Comparison of ENCODE assay signal across 8 cellular contexts in the genomic region with DNA sequence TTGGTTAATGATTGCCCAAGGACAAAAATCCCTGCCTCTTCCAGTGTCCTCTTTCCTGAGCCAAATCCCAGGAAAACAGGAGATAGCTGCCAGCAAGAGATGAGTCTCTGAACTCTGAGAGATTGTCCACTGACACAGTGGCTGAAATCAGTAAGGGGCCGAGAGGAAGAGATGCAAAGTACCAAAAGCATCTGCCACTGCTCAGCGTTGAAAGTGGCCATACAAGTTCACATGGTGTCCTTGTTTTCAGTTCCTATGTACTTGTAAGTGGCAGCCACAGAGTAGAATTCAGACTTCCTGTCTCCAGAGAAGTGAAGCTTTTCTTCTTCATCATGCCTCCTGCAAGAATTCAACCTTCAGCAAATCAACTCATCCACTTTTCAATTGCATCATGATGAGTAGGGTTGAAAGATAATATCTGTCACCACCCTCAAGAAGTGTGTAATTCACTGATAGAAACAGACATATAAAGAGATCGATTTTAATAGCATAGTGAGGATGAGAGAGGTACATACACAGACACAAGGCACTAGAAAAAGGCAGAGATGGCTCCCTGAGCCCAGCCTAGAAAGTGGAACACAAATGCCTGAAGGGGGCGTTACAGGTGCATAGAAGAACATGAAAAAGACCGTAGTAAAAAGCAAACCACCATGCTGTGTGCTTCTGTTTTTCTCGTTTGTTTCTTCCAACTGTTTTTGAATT.
DNase-seq lines count a peak whose midpoint lies in the region; ATAC-seq, FAIRE-seq and TF ChIP-seq lines count a peak whose summit lies in the region.

No MANE protein-coding gene starts in this region.

- no peak overlapping the region for H3K4me2 ChIP-seq in HepG2 (ENCODE audit: low read depth, low read length)

- intact Hi-C loops in HepG2 (cut with micrococcal nuclease; ENCODE audit: unreplicated experiment) = no loop called here
- intact Hi-C loops in dendritic cell treated with granulocyte-macrophage colony-stimulating factor and Interleukin-4, amounts not matched to agents 40 ng/mL and 50 ng/mL, for 4 days (cut with micrococcal nuclease) = loop anchor here (2.0 to 5.0 kb wide), 2 partner anchors 141 to 287 kb away; no protein-coding TSS in a partner anchor
- intact Hi-C loops in dorsolateral prefrontal cortex (cut with DNase I) = no loop called here

- FAIRE-seq in HepG2 (lab: Jason Lieb, UNC) = no peak

- no peaks in the 10 kb centered on the region for H3K36me3 ChIP-seq in liver (ENCODE audit: control insufficient read depth in 4 of 4, insufficient read depth in 3 of 4, low read depth in 1 of 4, low read length in 3 of 4)
- H3K36me3 ChIP-seq in HepG2 (replicated peaks in 1 of 2; ENCODE audit: control insufficient read depth in 1 of 2, insufficient read depth in 2 of 2, low read length in 2 of 2) = no peaks in the 10 kb centered on the region

- in situ Hi-C loops in HepG2 (cut with HindIII; ENCODE audit: extremely low pct_ligation_motif_present, low pct_unique_long_range_greater_than_20kb) = no loop called here

- no peak for DNase-seq in HepG2 (ENCODE audit: low spot score)
- peak; percentile 70 for DNase-seq in NB4 (ENCODE audit: low read depth)
- peak; percentile 5 for DNase-seq in pulmonary artery endothelial cell (ENCODE audit: low read depth, low spot score)
- no peak for DNase-seq in dorsolateral prefrontal cortex

- TF ChIP-seq CTCF in liver (IDR thresholded peaks at IDR 0.05; ENCODE audit: low read depth, low read length, missing input control) = peak; percentile 5
- no peak for TF ChIP-seq CTCF in HepG2 (CRISPR knock-in tag; IDR thresholded peaks at IDR 0.05)
- TF ChIP-seq CTCF in NB4 (IDR thresholded peaks at IDR 0.05; ENCODE audit: low read depth, low read length) = peak; percentile 63
- peak; percentile 61 for TF ChIP-seq CTCF in VCaP (conservative IDR thresholded peaks at IDR 0.05)
- peak in 21 of 56 donors; percentile 11 to 45 (median 19) for TF ChIP-seq CTCF in dorsolateral prefrontal cortex (IDR thresholded peaks at IDR 0.05 in 54 of 56, conservative IDR thresholded peaks at IDR 0.05 in 2 of 56; ENCODE audit: low read depth in 1 of 56, partially characterized antibody in 56 of 56)

- H2AFZ ChIP-seq in HepG2 (ENCODE audit: low read length) = no peak overlapping the region

- H3K27ac ChIP-seq in liver (ENCODE audit: low read depth in 1 of 2, low read length in 2 of 2) (no peak overlapping the region), HepG2 (ENCODE audit: extremely low read length, insufficient read depth, low read length) (no peak overlapping the region), VCaP (no peak overlapping the region), dorsolateral prefrontal cortex (no peak overlapping the region)

- H3K9ac ChIP-seq in liver (ENCODE audit: low read depth in 1 of 2, low read length in 2 of 2) (no peak overlapping the region), HepG2 (ENCODE audit: insufficient read depth, low read depth, low read length) (no peak overlapping the region)

- TF ChIP-seq EP300 in HepG2 (IDR thresholded peaks at IDR 0.05; ENCODE audit: low read depth in 2 of 2, low read length in 2 of 2) = no peak
- no peak for TF ChIP-seq EP300 in HepG2 (CRISPR knock-in tag; IDR thresholded peaks at IDR 0.05; ENCODE audit: borderline replicate concordance)

- H3K9me3 ChIP-seq in liver (ENCODE audit: control insufficient read depth in 4 of 4, low read length in 3 of 4) = no peaks in the 10 kb centered on the region
- peaks cover 61% of the 10 kb centered on the region for H3K9me3 ChIP-seq in HepG2 (ENCODE audit: low read length)

- CTCF ChIA-PET in HepG2 (lab: Yijun Ruan, JAX; ENCODE audit: low intra/inter-chr PET ratio, low total read pairs) = no interaction called here

- peak; percentile 42 to 55 for TF ChIP-seq RAD21 in liver (IDR thresholded peaks at IDR 0.05)
- no peak for TF ChIP-seq RAD21 in HepG2 (CRISPR knock-in tag; IDR thresholded peaks at IDR 0.05)

- H4K20me1 ChIP-seq in HepG2 (ENCODE audit: insufficient read depth, low read length) = no peaks in the 10 kb centered on the region

- H3K27me3 ChIP-seq in liver (ENCODE audit: control insufficient read depth in 4 of 4, insufficient read depth in 4 of 4, low read length in 3 of 4) = peaks cover 0 to 7% (median 0%) of the 10 kb centered on the region in 4 donors
- H3K27me3 ChIP-seq in HepG2 (ENCODE audit: control insufficient read depth in 1 of 2, insufficient read depth in 2 of 2, low read length in 2 of 2) = no peaks in the 10 kb centered on the region; a peak in 1 of 5 replicates
- no peaks in the 10 kb centered on the region for H3K27me3 ChIP-seq in dorsolateral prefrontal cortex

- H3K4me1 ChIP-seq in liver (ENCODE audit: control insufficient read depth in 4 of 4, insufficient read depth in 4 of 4, low read length in 3 of 4) = peaks cover 0 to 5% (median 0%) of the 10 kb centered on the region in 4 donors
- no peaks in the 10 kb centered on the region for H3K4me1 ChIP-seq in HepG2 (ENCODE audit: insufficient read depth, low read length)

- POLR2A ChIA-PET in HepG2 (lab: Yijun Ruan, JAX) = no interaction called here

- H3K27me3 Mint-ChIP-seq in dendritic cell treated with granulocyte-macrophage colony-stimulating factor and Interleukin-4, amounts not matched to agents 40 ng/mL and 50 ng/mL, for 4 days = peaks cover 2% of the 10 kb centered on the region

- no peak overlapping the region for H3K4me3 Mint-ChIP-seq in dendritic cell treated with granulocyte-macrophage colony-stimulating factor and Interleukin-4, amounts not matched to agents 40 ng/mL and 50 ng/mL, for 4 days

- no TSS peak for BruUV-seq in HepG2 (replicated peaks; lab: Mats Ljungman, UMichigan)

- no peaks in the 10 kb centered on the region for H3K9me3 Mint-ChIP-seq in dendritic cell treated with granulocyte-macrophage colony-stimulating factor and Interleukin-4, amounts not matched to agents 40 ng/mL and 50 ng/mL, for 4 days

- peaks cover 21% of the 10 kb centered on the region for H3K4me1 Mint-ChIP-seq in dendritic cell treated with granulocyte-macrophage colony-stimulating factor and Interleukin-4, amounts not matched to agents 40 ng/mL and 50 ng/mL, for 4 days (ENCODE audit: low read depth)

- H3K27ac Mint-ChIP-seq in dendritic cell treated with granulocyte-macrophage colony-stimulating factor and Interleukin-4, amounts not matched to agents 40 ng/mL and 50 ng/mL, for 4 days = peak overlapping the region; percentile 16

- WGBS in liver = 23% methylated on average over 6 of the region's 6 CpGs
- WGBS in HepG2 (ENCODE audit: low lambda C conversion rate) = 13% methylated on average over 6 of the region's 6 CpGs

- TF ChIP-seq POLR2A in HepG2 (IDR thresholded peaks at IDR 0.05; ENCODE audit: insufficient read depth in 1 of 2, low read depth in 2 of 2, low read length in 2 of 2) = no peak
- no peak for TF ChIP-seq POLR2A in NB4 (IDR thresholded peaks at IDR 0.05; ENCODE audit: extremely low read depth, insufficient read length)

- H3K79me2 ChIP-seq in HepG2 (ENCODE audit: insufficient read depth, low read length) = no peaks in the 10 kb centered on the region

- ATAC-seq in HepG2 (no peak), HG02588 (IDR thresholded peaks at IDR 0.05; ENCODE audit: unreplicated experiment) (peak; percentile 75)

- no peaks in the 10 kb centered on the region for H3K36me3 Mint-ChIP-seq in dendritic cell treated with granulocyte-macrophage colony-stimulating factor and Interleukin-4, amounts not matched to agents 40 ng/mL and 50 ng/mL, for 4 days (ENCODE audit: low read depth)

- H3K4me3 ChIP-seq in liver (ENCODE audit: low read depth in 1 of 3, low read length in 3 of 3) (no peak overlapping the region), HepG2 (replicated peaks in 1 of 3; ENCODE audit: insufficient read depth in 1 of 3, low read depth in 2 of 3, low read length in 3 of 3) (no peak overlapping the region), NB4 (ENCODE audit: low read depth, low read length) (no peak overlapping the region), dorsolateral prefrontal cortex (no peak overlapping the region)

TF ChIP-seq in liver, 16 proteins besides CTCF, POLR2A, EP300 and RAD21:
- TF ChIP-seq GABPA (IDR thresholded peaks at IDR 0.05 in 1 of 2, conservative IDR thresholded peaks at IDR 0.05 in 1 of 2) (no peak), SP1 (IDR thresholded peaks at IDR 0.05) (no peak), FOXA2 (IDR thresholded peaks at IDR 0.05) (no peak), EGR1 (IDR thresholded peaks at IDR 0.05; ENCODE audit: low read depth in 2 of 2) (no peak), JUND (IDR thresholded peaks at IDR 0.05) (no peak)

TF ChIP-seq in HepG2, 621 proteins besides CTCF, POLR2A, EP300 and RAD21:
- no peak for TF ChIP-seq ZSCAN9 (CRISPR knock-in tag; IDR thresholded peaks at IDR 0.05; ENCODE audit: borderline replicate concordance)
- TF ChIP-seq ZNF557 (CRISPR knock-in tag; IDR thresholded peaks at IDR 0.05) = no peak
- no peak for TF ChIP-seq RFXAP (CRISPR knock-in tag; IDR thresholded peaks at IDR 0.05; ENCODE audit: borderline replicate concordance)
- no peak for TF ChIP-seq SETDB1 (CRISPR knock-in tag; IDR thresholded peaks at IDR 0.05; ENCODE audit: borderline replicate concordance)
- no peak for TF ChIP-seq RBM39 (IDR thresholded peaks at IDR 0.05; ENCODE audit: low read depth, low read length, poor library complexity, severe bottlenecking)
- TF ChIP-seq ZNF17 (CRISPR knock-in tag; IDR thresholded peaks at IDR 0.05) = no peak
- TF ChIP-seq PRPF4 (IDR thresholded peaks at IDR 0.05; ENCODE audit: low read depth, low read length, poor library complexity, severe bottlenecking) = no peak
- TF ChIP-seq ZNF644 (CRISPR knock-in tag; IDR thresholded peaks at IDR 0.05; ENCODE audit: low read depth) = no peak
- TF ChIP-seq ZNF329 (CRISPR knock-in tag; IDR thresholded peaks at IDR 0.05; ENCODE audit: low read depth) = no peak
- TF ChIP-seq HOXD1 (CRISPR knock-in tag; IDR thresholded peaks at IDR 0.05) = no peak
- TF ChIP-seq RXRA (CRISPR knock-in tag; IDR thresholded peaks at IDR 0.05) = no peak
- no peak for TF ChIP-seq ZNF432 (CRISPR knock-in tag; IDR thresholded peaks at IDR 0.05; ENCODE audit: borderline replicate concordance)
- no peak for TF ChIP-seq ZNF775 (CRISPR knock-in tag; IDR thresholded peaks at IDR 0.05; ENCODE audit: borderline replicate concordance)
- no peak for TF ChIP-seq HNRNPH1 (optimal IDR thresholded peaks at IDR 0.05; ENCODE audit: low read depth, low read length)
TF ChIP-seq in HepG2: peak in this region for 0.

Comparison
In these comparisons a context has a peak if more than half of its experiments do, and no peak if none do; other contexts are left out.
1. DNase-seq: peak in NB4 (single experiment) and pulmonary artery endothelial cell (single experiment); none in HepG2 (single experiment) and dorsolateral prefrontal cortex (0 of 10).